Comparison of ENCODE assay signal across 9 cellular contexts in genomic region chr7:108203433-108204002, GRCh38.
DNase-seq lines count a peak whose midpoint lies in the region; ATAC-seq and TF ChIP-seq lines count a peak whose summit lies in the region.
"Had no signal": no experiment of that assay in that cellular context is flagged by ENCODE, and none has a peak within 500 bp of the region (broad histone marks: within the 10 kb centered on the region; RNA-seq: fewer than 3 reads in every experiment).

No MANE protein-coding gene starts in this region.

- H3K36me3 Mint-ChIP-seq in activated CD8-positive, alpha-beta T cell treated with anti-CD3 and anti-CD28 coated beads, Interleukin-2, amount 10 ng/mL, durations not matched to agents 7 days and 5 days (ENCODE audit: low read depth): no peaks in the 10 kb centered on the region

- H3K27me3 ChIP-seq in BE2C: no peaks in the 10 kb centered on the region
- H3K27me3 ChIP-seq: cardiac muscle cell had no signal

- POLR2A ChIA-PET in activated CD8-positive, alpha-beta T cell treated with anti-CD3 and anti-CD28 coated beads, Interleukin-2, amount 10 ng/mL, durations not matched to agents 7 days and 5 days (lab: Charles Lee): no interaction called here

- peak; percentile 80 for ATAC-seq in GM19025 (IDR thresholded peaks at IDR 0.05; ENCODE audit: low read depth, unreplicated experiment)
- ATAC-seq in HG02981 (IDR thresholded peaks at IDR 0.05; ENCODE audit: unreplicated experiment): peak; percentile 94
- ATAC-seq in activated CD8-positive, alpha-beta T cell treated with anti-CD3 and anti-CD28 coated beads, Interleukin-2, amount 10 ng/mL, durations not matched to agents 7 days and 5 days: no peak

- DNase-seq in BE2C (peak; percentile 33), NCI-H1694 treated with DMSO at 0.1 percent for 48 hours (lab: John Stamatoyannopoulos, UW) (peak; percentile 37), SW480 (ENCODE audit: low spot score) (no peak)
- DNase-seq in stimulated activated CD4-positive, alpha-beta T cell treated with anti-CD3 and anti-CD28 coated beads, Interleukin-2, amount 100 ng/mL, for 48 hours: no peak
- no peak for DNase-seq in activated CD8-positive, alpha-beta memory T cell treated with anti-CD3 and anti-CD28 coated beads, Interleukin-2, amount 50 U/mL, for 48 hours
- no peak for DNase-seq in activated CD8-positive, alpha-beta T cell treated with anti-CD3 and anti-CD28 coated beads, Interleukin-2, amount 10 ng/mL, durations not matched to agents 7 days and 5 days

- H3K4me3 Mint-ChIP-seq in activated CD8-positive, alpha-beta T cell treated with anti-CD3 and anti-CD28 coated beads, Interleukin-2, amount 10 ng/mL, durations not matched to agents 7 days and 5 days: no peak overlapping the region

- H3K4me3 ChIP-seq in BE2C (ENCODE audit: low read depth, low read length): no peak overlapping the region
- H3K4me3 ChIP-seq: cardiac muscle cell had no signal

- no peaks in the 10 kb centered on the region for H3K9me3 ChIP-seq in BE2C

- no peaks in the 10 kb centered on the region for H3K4me1 Mint-ChIP-seq in activated CD8-positive, alpha-beta T cell treated with anti-CD3 and anti-CD28 coated beads, Interleukin-2, amount 10 ng/mL, durations not matched to agents 7 days and 5 days (ENCODE audit: low read depth)

- H3K4me1 ChIP-seq in BE2C: peaks cover 16% of the 10 kb centered on the region

- H3K9me3 Mint-ChIP-seq in activated CD8-positive, alpha-beta T cell treated with anti-CD3 and anti-CD28 coated beads, Interleukin-2, amount 10 ng/mL, durations not matched to agents 7 days and 5 days (ENCODE audit: insufficient read depth): no peaks in the 10 kb centered on the region

- TF ChIP-seq CTCF in BE2C (IDR thresholded peaks at IDR 0.05; ENCODE audit: low read depth, low read length): no peak

- no peaks in the 10 kb centered on the region for H3K27me3 Mint-ChIP-seq in activated CD8-positive, alpha-beta T cell treated with anti-CD3 and anti-CD28 coated beads, Interleukin-2, amount 10 ng/mL, durations not matched to agents 7 days and 5 days (ENCODE audit: low read depth)

- CTCF ChIA-PET in activated CD8-positive, alpha-beta T cell treated with anti-CD3 and anti-CD28 coated beads, Interleukin-2, amount 10 ng/mL, durations not matched to agents 7 days and 5 days (lab: Charles Lee): interaction anchor here (0.6 kb wide), 1 partner anchor 311 kb away, joined by 3 read pairs; no protein-coding TSS in a partner anchor

- H3K36me3 ChIP-seq in BE2C: peaks cover 59% of the 10 kb centered on the region
- H3K36me3 ChIP-seq: cardiac muscle cell had no signal

- H3K27ac Mint-ChIP-seq in activated CD8-positive, alpha-beta T cell treated with anti-CD3 and anti-CD28 coated beads, Interleukin-2, amount 10 ng/mL, durations not matched to agents 7 days and 5 days: no peak overlapping the region

Comparison
In these comparisons a context has a peak if more than half of its experiments do, and no peak if none do; other contexts are left out.
1. DNase-seq: peak in BE2C (single experiment) and NCI-H1694 treated with DMSO at 0.1 percent for 48 hours (single experiment); none in stimulated activated CD4-positive, alpha-beta T cell treated with anti-CD3 and anti-CD28 coated beads, Interleukin-2, amount 100 ng/mL, for 48 hours (0 of 2), activated CD8-positive, alpha-beta memory T cell treated with anti-CD3 and anti-CD28 coated beads, Interleukin-2, amount 50 U/mL, for 48 hours (single experiment), SW480 (single experiment) and activated CD8-positive, alpha-beta T cell treated with anti-CD3 and anti-CD28 coated beads, Interleukin-2, amount 10 ng/mL, durations not matched to agents 7 days and 5 days (single experiment).